29 cellular contexts compared by ENCODE assay signal in the genomic region with DNA sequence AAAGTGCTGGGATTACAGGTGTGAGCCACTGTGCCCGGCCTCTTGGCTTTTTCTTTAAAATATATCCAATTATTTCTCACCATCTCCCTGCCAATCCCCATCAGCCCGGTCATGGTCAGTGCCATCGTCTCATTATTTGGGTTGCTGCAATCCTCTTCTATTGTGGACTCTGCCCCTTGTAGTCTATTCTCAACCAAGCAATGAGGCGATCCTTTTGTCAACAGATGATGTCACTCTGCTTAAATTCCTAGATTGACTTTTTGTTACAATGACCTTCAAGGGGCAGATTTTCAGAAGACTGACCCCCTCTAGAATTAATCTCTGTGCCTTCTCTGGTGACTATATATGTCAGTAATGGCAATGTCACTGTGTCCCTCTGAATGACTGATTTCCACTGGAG.
"Had no signal": no experiment of that assay in that cellular context is flagged by ENCODE, and none has a peak within 500 bp of the region (broad histone marks: within the 10 kb centered on the region; RNA-seq: fewer than 3 reads in every experiment).

No MANE protein-coding gene starts in this region.

- FAIRE-seq: astrocyte had no signal

- H3K4me1 ChIP-seq: esophagus muscularis mucosa, foreskin keratinocyte, gastrocnemius medialis, heart left ventricle had no signal

- H3K9me3 ChIP-seq: esophagus muscularis mucosa, gastrocnemius medialis, heart left ventricle had no signal

- ATAC-seq: activated CD4-positive, CD25-positive, alpha-beta regulatory T cell treated with anti-CD3 and anti-CD28 coated beads, Interleukin-2, amount 50 U/mL, for 24 hours; activated CD8-positive, alpha-beta T cell treated with anti-CD3 and anti-CD28 coated beads for 36 hours; activated T-cell treated with anti-CD3 and anti-CD28 coated beads, Interleukin-2, amount 50 U/mL, for 4 hours; activated T-helper 17 cell treated with anti-CD3 and anti-CD28 coated beads, Interleukin-2, amount 50 U/mL, for 72 hours; effector memory CD8-positive, alpha-beta T cell; foreskin keratinocyte; gastrocnemius medialis; heart left ventricle; T-helper 17 cell had no signal

- DNase-seq: activated B cell treated with CpG ODN at 0.5 μM for 24 hours; activated CD4-positive, alpha-beta T cell treated with anti-CD3 and anti-CD28 coated beads for 48 hours; activated CD4-positive, alpha-beta T cell treated with anti-CD3 and anti-CD28 coated beads, Interleukin-2, amount 50 U/mL, for 1 hour; activated CD4-positive, alpha-beta T cell treated with anti-CD3 and anti-CD28 coated beads, Interleukin-2, amount 50 U/mL, for 48 hours; activated CD8-positive, alpha-beta memory T cell treated with anti-CD3 and anti-CD28 coated beads for 24 hours; activated CD8-positive, alpha-beta T cell treated with anti-CD3 and anti-CD28 coated beads for 36 hours; activated effector memory CD4-positive, alpha-beta T cell treated with Interleukin-2 at 50 U/mL for 16 hours; activated gamma-delta T cell treated with Interleukin-2 at 50 U/mL for 16 hours; activated naive CD4-positive, alpha-beta T cell treated with anti-CD3 and anti-CD28 coated beads, Interleukin-2, amount 50 U/mL, for 16 hours; activated naive CD4-positive, alpha-beta T cell treated with Interleukin-2 at 50 U/mL for 16 hours; activated T-cell treated with anti-CD3 and anti-CD28 coated beads, Interleukin-2, amount 50 U/mL, for 4 hours; amniotic stem cell; brain microvascular endothelial cell; dermis blood vessel endothelial cell; effector CD4-positive, alpha-beta T cell; effector memory CD8-positive, alpha-beta T cell; erythroblast; foreskin keratinocyte; gastrocnemius medialis; glutamatergic neuron; heart left ventricle; T-helper 17 cell; T1000; WERI-Rb-1 had no signal

- H3K27ac ChIP-seq: brain microvascular endothelial cell, coronary artery, esophagus muscularis mucosa, foreskin keratinocyte, gastrocnemius medialis, heart left ventricle, WERI-Rb-1 had no signal

- H3K4me3 ChIP-seq: coronary artery, esophagus muscularis mucosa, gastrocnemius medialis, heart left ventricle had no signal

- H3K27me3 ChIP-seq: brain microvascular endothelial cell, foreskin keratinocyte, gastrocnemius medialis had no signal

- H3K36me3 ChIP-seq: brain microvascular endothelial cell, esophagus muscularis mucosa, gastrocnemius medialis, heart left ventricle, WERI-Rb-1 had no signal
